In genomic region chr12:124512667-124513296, GRCh38 we compare ENCODE assay signal across 1 cellular context.
A peak's percentile ranks its signal among the peaks of the same experiment; 100 is the strongest.
TF ChIP-seq lines count a peak whose summit lies in the region.

No MANE protein-coding gene starts in this region.

TF ChIP-seq in HEK293, 187 proteins besides CTCF, POLR2A, EP300 and RAD21 (continued from another document):
- no peak for TF ChIP-seq ZNF121 (tag by site-specific recombination; IDR thresholded peaks at IDR 0.05)
- TF ChIP-seq ZNF449 (tag by site-specific recombination; IDR thresholded peaks at IDR 0.05): no peak
- no peak for TF ChIP-seq ZNF830 (tag by site-specific recombination; IDR thresholded peaks at IDR 0.05; ENCODE audit: low read depth)
- TF ChIP-seq SP7 (tag by site-specific recombination; IDR thresholded peaks at IDR 0.05): peak; percentile 79
- TF ChIP-seq HOXA7 (CRISPR knock-in tag; IDR thresholded peaks at IDR 0.05; ENCODE audit: borderline replicate concordance): no peak
- TF ChIP-seq ZSCAN16 (tag by site-specific recombination; IDR thresholded peaks at IDR 0.05): no peak
- TF ChIP-seq KLF16 (tag by site-specific recombination; IDR thresholded peaks at IDR 0.05): 0 out of 2 replicates have a peak, but pooled peaks have one; percentile 60
- no peak for TF ChIP-seq HOXD13 (CRISPR knock-in tag; IDR thresholded peaks at IDR 0.05; ENCODE audit: borderline replicate concordance)
- no peak for TF ChIP-seq ZNF423 (tag by site-specific recombination; IDR thresholded peaks at IDR 0.05)
- TF ChIP-seq ZNF692 (tag by site-specific recombination; IDR thresholded peaks at IDR 0.05): peak; percentile 94
- no peak for TF ChIP-seq ZNF626 (tag by site-specific recombination; IDR thresholded peaks at IDR 0.05)
- TF ChIP-seq ZNF747 (tag by site-specific recombination; IDR thresholded peaks at IDR 0.05): no peak
- TF ChIP-seq ZNF600 (tag by site-specific recombination; IDR thresholded peaks at IDR 0.05): 0 out of 2 replicates have a peak, but pooled peaks have one; percentile 12
- no peak for TF ChIP-seq KLF9 (tag by site-specific recombination; IDR thresholded peaks at IDR 0.05; ENCODE audit: low read depth)
- TF ChIP-seq ZNF274 (IDR thresholded peaks at IDR 0.05; ENCODE audit: low read length): no peak
- no peak for TF ChIP-seq ZNF274 (tag by site-specific recombination; IDR thresholded peaks at IDR 0.05; ENCODE audit: borderline replicate concordance)
- no peak for TF ChIP-seq ZNF610 (tag by site-specific recombination; IDR thresholded peaks at IDR 0.05; ENCODE audit: borderline replicate concordance)
